ENCODE assay signal across 9 cellular contexts in the genomic region with DNA sequence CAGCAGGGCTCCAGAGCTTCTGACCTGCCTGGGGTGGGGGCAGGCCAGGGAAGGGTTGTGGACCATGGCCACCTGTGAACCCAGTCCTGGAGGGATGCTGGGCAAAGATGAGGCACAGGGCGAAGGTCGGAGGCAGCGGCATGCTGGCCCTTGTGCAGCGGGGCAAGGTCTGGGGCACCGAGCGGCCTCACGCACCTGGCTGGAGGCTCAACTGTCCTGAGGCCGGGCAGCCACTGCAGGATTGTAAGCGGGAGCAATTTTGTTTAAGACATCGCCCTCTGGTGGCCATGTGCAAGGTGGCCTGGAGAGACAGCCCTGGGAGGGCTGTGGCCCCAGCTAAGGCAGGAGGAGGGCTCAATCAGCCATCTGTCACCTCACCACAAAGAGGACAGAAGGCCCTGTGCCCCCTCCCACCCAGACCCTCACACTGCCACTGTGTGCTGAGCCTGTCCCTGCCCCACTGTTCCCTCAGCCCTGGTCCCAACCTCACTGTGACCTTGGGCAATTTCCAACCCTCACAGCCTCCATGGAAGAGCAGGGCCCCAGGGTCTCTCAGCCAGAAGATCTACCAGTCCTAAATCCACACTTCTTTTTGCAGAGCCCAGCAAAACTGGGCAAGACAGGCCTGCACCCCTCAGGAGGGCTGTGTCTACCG. TPM values are rescaled to one million over a fixed set of nuclear protein-coding genes. Genes with fewer than 3 reads are reported as not detected.
A peak's percentile ranks its signal among the peaks of the same experiment; 100 is the strongest.
DNase-seq lines count a peak whose midpoint lies in the region; ATAC-seq and TF ChIP-seq lines count a peak whose summit lies in the region.
"Had no signal": no experiment of that assay in that cellular context is flagged by ENCODE, and none has a peak within 500 bp of the region (broad histone marks: within the 10 kb centered on the region; RNA-seq: fewer than 3 reads in every experiment).

No MANE protein-coding gene starts in this region.

- H3K4me1 Mint-ChIP-seq in activated CD8-positive, alpha-beta memory T cell treated with anti-CD3 and anti-CD28 coated beads, Interleukin-2, amount 10 ng/mL, durations not matched to agents 7 days and 5 days: peaks cover 4% of the 10 kb centered on the region
- peaks cover 7% of the 10 kb centered on the region for H3K4me1 Mint-ChIP-seq in endothelial cell (ENCODE audit: unreplicated experiment)

- ATAC-seq in activated CD8-positive, alpha-beta memory T cell treated with anti-CD3 and anti-CD28 coated beads, Interleukin-2, amount 10 ng/mL, durations not matched to agents 7 days and 5 days: peak; percentile 59

- peaks cover 60% of the 10 kb centered on the region for H3K4me1 ChIP-seq in mucosa of stomach (ENCODE audit: control insufficient read depth, insufficient read depth, low read length)

- H3K9me3 ChIP-seq in mucosa of stomach (ENCODE audit: control insufficient read depth, low read length): no peaks in the 10 kb centered on the region

- TF ChIP-seq CTCF in HL-60 (IDR thresholded peaks at IDR 0.05; ENCODE audit: insufficient read depth, low read length) (peak; percentile 95), endothelial cell (IDR thresholded peaks at IDR 0.05; ENCODE audit: unreplicated experiment) (peak; percentile 84)

- no peaks in the 10 kb centered on the region for H3K9me3 Mint-ChIP-seq in activated CD8-positive, alpha-beta memory T cell treated with anti-CD3 and anti-CD28 coated beads, Interleukin-2, amount 10 ng/mL, durations not matched to agents 7 days and 5 days (ENCODE audit: low read depth)
- no peaks in the 10 kb centered on the region for H3K9me3 Mint-ChIP-seq in endothelial cell (ENCODE audit: unreplicated experiment)

- H3K36me3 Mint-ChIP-seq in activated CD8-positive, alpha-beta memory T cell treated with anti-CD3 and anti-CD28 coated beads, Interleukin-2, amount 10 ng/mL, durations not matched to agents 7 days and 5 days: no peaks in the 10 kb centered on the region
- H3K36me3 Mint-ChIP-seq in endothelial cell (ENCODE audit: low read depth, unreplicated experiment): peaks cover 4% of the 10 kb centered on the region

- no peaks in the 10 kb centered on the region for H3K36me3 ChIP-seq in mucosa of stomach (ENCODE audit: control insufficient read depth, insufficient read depth, low read length)

- H3K4me3 Mint-ChIP-seq in activated CD8-positive, alpha-beta memory T cell treated with anti-CD3 and anti-CD28 coated beads, Interleukin-2, amount 10 ng/mL, durations not matched to agents 7 days and 5 days: no peak overlapping the region
- H3K4me3 Mint-ChIP-seq in endothelial cell (ENCODE audit: unreplicated experiment): no peak overlapping the region

- H3K9ac ChIP-seq in mucosa of stomach (ENCODE audit: low read length): peak overlapping the region; percentile 51

- H3K27ac Mint-ChIP-seq in activated CD8-positive, alpha-beta memory T cell treated with anti-CD3 and anti-CD28 coated beads, Interleukin-2, amount 10 ng/mL, durations not matched to agents 7 days and 5 days: no peak overlapping the region
- no peak overlapping the region for H3K27ac Mint-ChIP-seq in endothelial cell (ENCODE audit: unreplicated experiment)

- peak; percentile 70 for DNase-seq in NCI-H1436 (lab: John Stamatoyannopoulos, UW)
- DNase-seq in NCI-H1436 treated with DMSO at 0.1 percent for 48 hours (lab: John Stamatoyannopoulos, UW): no peak
- peak; percentile 31 to 65 for DNase-seq in HL-60 (ENCODE audit: low read depth in 1 of 2, low spot score in 1 of 2)
- peak; percentile 58 for DNase-seq in NOMO-1 treated with DMSO at 0.1 percent for 48 hours (lab: John Stamatoyannopoulos, UW; ENCODE audit: unreplicated experiment)
- DNase-seq in activated CD8-positive, alpha-beta memory T cell treated with anti-CD3 and anti-CD28 coated beads, Interleukin-2, amount 10 ng/mL, durations not matched to agents 7 days and 5 days: peak; percentile 74
- peak; percentile 80 for DNase-seq in endothelial cell (ENCODE audit: low spot score)
- DNase-seq in stimulated activated CD8-positive, alpha-beta memory T cell treated with anti-CD3 and anti-CD28 coated beads, Interleukin-7, amount 100 ng/mL, for 1 hour (ENCODE audit: low read depth in 2 of 2): peak; percentile 29 to 48

- no peaks in the 10 kb centered on the region for H3K27me3 ChIP-seq in HL-60 (ENCODE audit: insufficient read depth, poor library complexity, severe bottlenecking)
- H3K27me3 ChIP-seq in mucosa of stomach (ENCODE audit: control insufficient read depth, insufficient read depth, low read length): no peaks in the 10 kb centered on the region

- H3K4me3 ChIP-seq in HL-60 (replicated peaks; ENCODE audit: insufficient read depth, low read length): no peak overlapping the region
- H3K4me3 ChIP-seq in mucosa of stomach (ENCODE audit: low read length): no peak overlapping the region
- H3K4me3 ChIP-seq: skin epidermis had no signal

- CTCF ChIA-PET in activated CD8-positive, alpha-beta memory T cell treated with anti-CD3 and anti-CD28 coated beads, Interleukin-2, amount 10 ng/mL, durations not matched to agents 7 days and 5 days (lab: Charles Lee): interaction anchor here (0.5 to 3.0 kb wide), 11 partner anchors 11 to 866 kb away, joined by 3 to 18 read pairs (median 3); no protein-coding TSS in a partner anchor

- peaks cover 30% of the 10 kb centered on the region for H3K27me3 Mint-ChIP-seq in activated CD8-positive, alpha-beta memory T cell treated with anti-CD3 and anti-CD28 coated beads, Interleukin-2, amount 10 ng/mL, durations not matched to agents 7 days and 5 days
- peaks cover 8% of the 10 kb centered on the region for H3K27me3 Mint-ChIP-seq in endothelial cell (ENCODE audit: unreplicated experiment)

- H3K27ac ChIP-seq in HL-60 (replicated peaks): no peak overlapping the region
- H3K27ac ChIP-seq: skin epidermis had no signal

RNA-seq across cellular contexts. Expression of gene TPRA1, which starts 46.3 kb away (rescaled TPM):
- total RNA-seq in activated CD8-positive, alpha-beta memory T cell treated with anti-CD3 and anti-CD28 coated beads, Interleukin-2, amount 10 ng/mL, durations not matched to agents 7 days and 5 days: 10 to 100 TPM; 32.8 to 34.5 TPM
- 36.9 TPM for total RNA-seq in endothelial cell (ENCODE audit: unreplicated experiment)

RNA-seq across cellular contexts. Expression of gene MCM2, which starts 53.9 kb away (rescaled TPM):
- total RNA-seq in activated CD8-positive, alpha-beta memory T cell treated with anti-CD3 and anti-CD28 coated beads, Interleukin-2, amount 10 ng/mL, durations not matched to agents 7 days and 5 days: 100 to 1,000 TPM; 183 to 227 TPM
- 27.8 TPM for total RNA-seq in endothelial cell (ENCODE audit: unreplicated experiment)
